19 cellular contexts compared by ENCODE assay signal in the genomic region with DNA sequence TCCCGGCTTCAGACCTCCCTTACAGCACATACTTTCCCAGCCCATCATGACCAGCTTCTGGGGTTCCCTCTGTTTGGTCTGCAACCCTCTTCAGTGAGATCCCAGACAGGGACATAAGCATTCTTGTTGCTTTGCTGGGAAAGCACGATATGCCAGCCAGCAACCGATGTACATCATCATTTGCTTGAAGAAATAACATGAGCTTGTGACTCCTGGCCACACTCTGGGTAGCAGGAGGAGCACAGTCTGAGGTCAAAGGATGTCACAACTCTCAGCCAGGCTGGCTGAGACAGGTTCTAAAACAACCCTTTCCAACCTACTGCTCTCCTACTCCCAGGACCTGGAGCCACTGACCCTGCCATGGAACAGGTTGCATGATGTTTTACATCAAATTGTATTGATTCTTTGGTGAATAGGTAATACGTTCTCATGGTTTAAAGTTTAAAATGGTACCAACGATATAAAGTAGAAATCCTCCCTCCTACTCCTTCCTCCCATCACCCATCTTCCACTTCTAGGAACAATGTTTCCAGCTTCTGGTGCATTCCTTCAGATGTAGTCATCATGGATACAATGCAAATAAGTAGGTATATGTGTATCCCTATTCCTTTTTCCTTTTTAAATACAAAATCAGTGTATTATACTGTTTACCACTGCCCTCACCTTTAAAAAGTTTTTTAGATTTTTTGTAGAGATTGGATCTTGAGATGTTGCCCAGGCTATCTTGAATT.
A peak's percentile ranks its signal among the peaks of the same experiment; 100 is the strongest.
DNase-seq lines count a peak whose midpoint lies in the region; ATAC-seq, FAIRE-seq and TF ChIP-seq lines count a peak whose summit lies in the region.
"Had no signal": no experiment of that assay in that cellular context is flagged by ENCODE, and none has a peak within 500 bp of the region (broad histone marks: within the 10 kb centered on the region; RNA-seq: fewer than 3 reads in every experiment).

No MANE protein-coding gene starts in this region.

- H2AFZ ChIP-seq in GM23248, result no peak overlapping the region
- H2AFZ ChIP-seq: parathyroid adenoma had no signal

- H3K9me3 ChIP-seq in GM23248 (ENCODE audit: low read depth) (no peaks in the 10 kb centered on the region), transverse colon (no peaks in the 10 kb centered on the region), right lobe of liver (no peaks in the 10 kb centered on the region)
- H3K9me3 ChIP-seq: BE2C, esophagus squamous epithelium, left lung, spleen, thoracic aorta had no signal

- peak; percentile 27 for DNase-seq in GM23248
- DNase-seq in fibroblast of villous mesenchyme (ENCODE audit: low read depth), result peak; percentile 20
- peak; percentile 80 for DNase-seq in renal cortical epithelial cell (ENCODE audit: low read depth)
- DNase-seq in transverse colon, result no peak
- DNase-seq in H54 (ENCODE audit: insufficient read length, low spot score), result no peak
- no peak for DNase-seq in right lobe of liver
- DNase-seq: activated CD4-positive, alpha-beta T cell treated with anti-CD3 and anti-CD28 coated beads, Interleukin-2, amount 50 U/mL, for 1 hour; activated naive CD4-positive, alpha-beta T cell treated with anti-CD3 and anti-CD28 coated beads, Interleukin-2, amount 50 U/mL, for 16 hours; BE2C; esophagus squamous epithelium; H7; left lung; NCI-H1436 treated with DMSO at 0.1 percent for 48 hours; RPMI8226; spleen had no signal

- H3K79me2 ChIP-seq in GM23248 (ENCODE audit: insufficient read depth), result no peaks in the 10 kb centered on the region
- H3K79me2 ChIP-seq: parathyroid adenoma had no signal

- H3K36me3 ChIP-seq in GM23248 (ENCODE audit: low read depth) (no peaks in the 10 kb centered on the region), transverse colon (no peaks in the 10 kb centered on the region), right lobe of liver (no peaks in the 10 kb centered on the region)
- H3K36me3 ChIP-seq: BE2C, esophagus squamous epithelium, left lung, spleen, thoracic aorta had no signal

- H3K4me1 ChIP-seq in GM23248 (ENCODE audit: insufficient read depth) (peaks cover 12% of the 10 kb centered on the region), transverse colon (peaks cover 6 to 30% (median 21%) of the 10 kb centered on the region in 4 donors), right lobe of liver (peaks cover 0 to 5% (median 0%) of the 10 kb centered on the region in 4 donors)

- 62% methylated on average over 5 of the region's 5 CpGs for WGBS in GM23248 (ENCODE audit: low coverage in 1 of 2, low lambda C conversion rate in 2 of 2, missing lambda C conversion rate in 2 of 2), 2 experiments
- WGBS in transverse colon (ENCODE audit: low coverage in 1 of 2), 2 donors, result 92% methylated on average over 5 of the region's 5 CpGs; no CpG with 5 or more reads in 1 of the 2 donors
- 57% methylated on average over 4 of the region's 5 CpGs for WGBS in right lobe of liver (ENCODE audit: insufficient coverage, low coverage, low lambda C conversion rate, missing lambda C conversion rate)

- H4K20me1 ChIP-seq in GM23248 (ENCODE audit: insufficient read depth), result no peaks in the 10 kb centered on the region

- H3K27me3 ChIP-seq in GM23248 (replicated peaks; ENCODE audit: insufficient read depth) (peaks cover 27% of the 10 kb centered on the region), transverse colon (no peaks in the 10 kb centered on the region), right lobe of liver (no peaks in the 10 kb centered on the region)
- H3K27me3 ChIP-seq: BE2C had no signal

- no peak overlapping the region for H3K4me3 ChIP-seq in GM23248
- no peak overlapping the region for H3K4me3 ChIP-seq in fibroblast of villous mesenchyme (ENCODE audit: low read depth, low read length)
- H3K4me3 ChIP-seq in transverse colon, result no peak overlapping the region
- no peak overlapping the region for H3K4me3 ChIP-seq in right lobe of liver
- H3K4me3 ChIP-seq: esophagus squamous epithelium, left lung, spleen, thoracic aorta had no signal

- TF ChIP-seq EP300 in transverse colon (IDR thresholded peaks at IDR 0.05; ENCODE audit: low read depth), result no peak

- TF ChIP-seq CTCF in fibroblast of villous mesenchyme (IDR thresholded peaks at IDR 0.05; ENCODE audit: insufficient read depth, low read depth, low read length), result no peak
- TF ChIP-seq CTCF in transverse colon (IDR thresholded peaks at IDR 0.05), result no peak
- TF ChIP-seq CTCF in right lobe of liver (IDR thresholded peaks at IDR 0.05), result no peak

- H3K9ac ChIP-seq in GM23248, result no peak overlapping the region
- H3K9ac ChIP-seq: parathyroid adenoma had no signal

- H3K27ac ChIP-seq in GM23248 (no peak overlapping the region), transverse colon (no peak overlapping the region), right lobe of liver (no peak overlapping the region)
- H3K27ac ChIP-seq: left lung, parathyroid adenoma, spleen, thoracic aorta had no signal

- H3K9me2 ChIP-seq in GM23248 (ENCODE audit: insufficient read depth), result no peaks in the 10 kb centered on the region

- in situ Hi-C loops in GM23248 (cut with MboI), result loop anchor here (25.0 kb wide), 1 partner anchor 379 kb away; no protein-coding TSS in a partner anchor
- in situ Hi-C loops in transverse colon (cut with MboI; ENCODE audit: low pct_ligation_motif_present in 1 of 4, low pct_unique_long_range_greater_than_20kb in 1 of 4, low sequenced_read_pairs in 3 of 4), result loop anchor here (5.0 to 25.0 kb wide), 6 partner anchors 179 to 534 kb away; a partner anchor contains a TSS

- 0 out of 2 replicates have a peak, but pooled peaks cover 8% of the 10 kb centered on the region for H3F3A ChIP-seq in GM23248 (ENCODE audit: insufficient read depth)

- no peak overlapping the region for H3K4me2 ChIP-seq in GM23248 (ENCODE audit: unreplicated experiment)

- no peak for TF ChIP-seq POLR2A in transverse colon (IDR thresholded peaks at IDR 0.05)
- TF ChIP-seq POLR2A in H54 (IDR thresholded peaks at IDR 0.05; ENCODE audit: low read depth, low read length), result no peak
- no peak for TF ChIP-seq POLR2A in right lobe of liver (IDR thresholded peaks at IDR 0.05)

- no peak for FAIRE-seq in H54 (lab: Jason Lieb, UNC)

- intact Hi-C loops in transverse colon (cut with DNase I; ENCODE audit: low total_unique reads), result loop anchor here (5.0 kb wide), 1 partner anchor 534 kb away; no protein-coding TSS in a partner anchor
- intact Hi-C loops in right lobe of liver (cut with DNase I), result loop anchor here in 1 of 2 donors (10.0 kb wide), 1 partner anchor 351 kb away; a partner anchor contains a TSS

- ATAC-seq in SK-N-SH treated with all-trans-retinoic acid at 6 μM for 48 hours (no peak), GM21528 (IDR thresholded peaks at IDR 0.05; ENCODE audit: low FRiP score, unreplicated experiment) (no peak), right lobe of liver (no peak)

TF ChIP-seq in SK-N-SH treated with all-trans-retinoic acid at 6 μM for 48 hours, 23 proteins besides CTCF, POLR2A, EP300 and RAD21:
- TF ChIP-seq ZFP30 (CRISPR knock-in tag; IDR thresholded peaks at IDR 0.05) (peak; percentile 64; the same call in 1 of the 2 replicates), SNAI2 (CRISPR knock-in tag; IDR thresholded peaks at IDR 0.05) (no peak)

Comparison
In these comparisons a context has a peak if more than half of its experiments do, and no peak if none do; other contexts are left out.
1. DNase-seq: peak in GM23248 (single experiment), fibroblast of villous mesenchyme (single experiment) and renal cortical epithelial cell (single experiment); none in transverse colon (single experiment), H54 (single experiment) and right lobe of liver (0 of 3).